In genomic region chr19:19297759-19298158, GRCh38 we compare ENCODE assay signal across 29 cellular contexts. TPM values are rescaled to one million over a fixed set of nuclear protein-coding genes. Genes with fewer than 3 reads are reported as not detected.
DNase-seq lines count a peak whose midpoint lies in the region; ATAC-seq, FAIRE-seq and TF ChIP-seq lines count a peak whose summit lies in the region.
"Had no signal": no experiment of that assay in that cellular context is flagged by ENCODE, and none has a peak within 500 bp of the region (broad histone marks: within the 10 kb centered on the region; RNA-seq: fewer than 3 reads in every experiment).

No MANE protein-coding gene starts in this region.

- no peak for FAIRE-seq in GM12891 (lab: Jason Lieb, UNC)
- FAIRE-seq: frontal cortex had no signal

- H3K9me3 ChIP-seq in CD8-positive, alpha-beta T cell (ENCODE audit: low read length), result no peaks in the 10 kb centered on the region
- H3K9me3 ChIP-seq in right lobe of liver, result no peaks in the 10 kb centered on the region

- H3K4me1 Mint-ChIP-seq in CD8-positive, alpha-beta T cell (ENCODE audit: low read depth), result no peaks in the 10 kb centered on the region
- H3K4me1 Mint-ChIP-seq: activated B cell treated with CpG ODN at 0.5 μM for 24 hours; brain; stimulated activated naive CD8-positive, alpha-beta T cell treated with anti-CD3 and anti-CD28 coated beads, Interleukin-15, amount 100 ng/mL, for 72 hours had no signal

- peak overlapping the region; percentile 60 for H3K27ac Mint-ChIP-seq in CD8-positive, alpha-beta T cell
- H3K27ac Mint-ChIP-seq: activated B cell treated with CpG ODN at 0.5 μM for 24 hours; natural killer cell treated with Interleukin-12 subunit alpha and Interleukin-12 subunit beta and Interleukin-15 and Interleukin-18, amount 100 ng/mL, for 72 hours had no signal

- H3K4me1 ChIP-seq in CD8-positive, alpha-beta T cell (ENCODE audit: insufficient read depth, low read length), result no peaks in the 10 kb centered on the region
- H3K4me1 ChIP-seq in right lobe of liver, result peaks cover 0 to 38% (median 8%) of the 10 kb centered on the region in 4 donors
- H3K4me1 ChIP-seq: BLaER1 had no signal

- H3K27ac ChIP-seq in CD8-positive, alpha-beta T cell (ENCODE audit: low read depth, low read length), result no peak overlapping the region
- H3K27ac ChIP-seq in right lobe of liver, result peak overlapping the region in 2 of 3 donors; percentile 47 to 68
- H3K27ac ChIP-seq: BLaER1, hepatocyte, skin epidermis had no signal

- H3K36me3 Mint-ChIP-seq in CD8-positive, alpha-beta T cell, result peaks cover 72% of the 10 kb centered on the region

- intact Hi-C loops in CD8-positive, alpha-beta T cell (cut with DNase I, micrococcal nuclease), result no loop called here
- intact Hi-C loops in right lobe of liver (cut with DNase I), result no loop called here

- H3K36me3 ChIP-seq in CD8-positive, alpha-beta T cell (ENCODE audit: insufficient read depth, low read length), result peaks cover 26% of the 10 kb centered on the region
- H3K36me3 ChIP-seq in right lobe of liver, result peaks cover 0 to 14% (median 6%) of the 10 kb centered on the region in 4 donors

- POLR2A ChIA-PET in CD8-positive, alpha-beta T cell (lab: Charles Lee), result no interaction called here

- 70% methylated on average over 6 of the region's 9 CpGs for WGBS in right lobe of liver (ENCODE audit: insufficient coverage, low coverage, low lambda C conversion rate, missing lambda C conversion rate)

- no peak overlapping the region for H3K4me3 ChIP-seq in CD8-positive, alpha-beta T cell (ENCODE audit: low read depth, low read length)
- no peak overlapping the region for H3K4me3 ChIP-seq in right lobe of liver
- H3K4me3 ChIP-seq: BLaER1, hepatocyte, skin epidermis had no signal

- DNase-seq in CD8-positive, alpha-beta T cell, result no peak
- peak; percentile 7 for DNase-seq in GM12891 (ENCODE audit: insufficient read length, low spot score)
- DNase-seq in cerebellar cortex (ENCODE audit: low spot score), result peak; percentile 52
- DNase-seq in right lobe of liver, result peak in 2 of 3 donors; percentile 77 to 86
- DNase-seq in stimulated activated CD4-positive, alpha-beta T cell treated with anti-CD3 and anti-CD28 coated beads, Interleukin-1b, Interleukin-23, amount 100 ng/mL, for 48 hours, result no peak
- DNase-seq in NCI-H1436 (lab: John Stamatoyannopoulos, UW), result no peak
- DNase-seq: activated B cell treated with CpG ODN at 0.5 μM for 24 hours; activated CD4-positive, alpha-beta T cell treated with anti-CD3 and anti-CD28 coated beads, Interleukin-2, amount 50 U/mL, for 1 hour; activated naive CD4-positive, alpha-beta T cell; activated T-cell treated with anti-CD3 and anti-CD28 coated beads, Interleukin-2, amount 50 U/mL, for 48 hours; amniotic stem cell; DMS53; GOT3; KBM-7; NCI-H1105; NCI-H187 treated with DMSO at 0.1 percent for 48 hours; NCI-H2171; NCI-H510A; stimulated activated naive CD8-positive, alpha-beta T cell treated with anti-CD3 and anti-CD28 coated beads, Interleukin-15, amount 100 ng/mL, for 72 hours had no signal

- no peaks in the 10 kb centered on the region for H3K27me3 ChIP-seq in CD8-positive, alpha-beta T cell (ENCODE audit: insufficient read depth, low read length)
- H3K27me3 ChIP-seq in right lobe of liver, result no peaks in the 10 kb centered on the region
- H3K27me3 ChIP-seq: BLaER1, hepatocyte had no signal

- CTCF ChIA-PET in CD8-positive, alpha-beta T cell (lab: Charles Lee), result no interaction called here

- TF ChIP-seq POLR2A in GM12891 (IDR thresholded peaks at IDR 0.05; ENCODE audit: low read depth, low read length), result no peak
- TF ChIP-seq POLR2A in right lobe of liver (IDR thresholded peaks at IDR 0.05), result no peak

- TF ChIP-seq CTCF in CD8-positive, alpha-beta T cell (IDR thresholded peaks at IDR 0.05), result no peak
- peak in 2 of 4 donors; percentile 14 to 32 for TF ChIP-seq CTCF in right lobe of liver (IDR thresholded peaks at IDR 0.05)

- no peak for ATAC-seq in CD8-positive, alpha-beta T cell
- ATAC-seq in right lobe of liver (peak; percentile 60 to 80 (median 76)), GM19035 (IDR thresholded peaks at IDR 0.05; ENCODE audit: unreplicated experiment) (no peak)
- ATAC-seq: stimulated activated naive CD8-positive, alpha-beta T cell treated with anti-CD3 and anti-CD28 coated beads, Interleukin-15, amount 100 ng/mL, for 72 hours had no signal

- H3K27me3 Mint-ChIP-seq in CD8-positive, alpha-beta T cell (ENCODE audit: low read depth), result no peaks in the 10 kb centered on the region
- H3K27me3 Mint-ChIP-seq: activated B cell treated with CpG ODN at 0.5 μM for 24 hours; brain; natural killer cell treated with Interleukin-12 subunit alpha and Interleukin-12 subunit beta and Interleukin-15 and Interleukin-18, amount 100 ng/mL, for 72 hours; stimulated activated naive CD8-positive, alpha-beta T cell treated with anti-CD3 and anti-CD28 coated beads, Interleukin-15, amount 100 ng/mL, for 72 hours had no signal

- H3K4me3 Mint-ChIP-seq in CD8-positive, alpha-beta T cell, result no peak overlapping the region
- H3K4me3 Mint-ChIP-seq: activated B cell treated with CpG ODN at 0.5 μM for 24 hours; brain; natural killer cell treated with Interleukin-12 subunit alpha and Interleukin-12 subunit beta and Interleukin-15 and Interleukin-18, amount 100 ng/mL, for 72 hours; stimulated activated naive CD8-positive, alpha-beta T cell treated with anti-CD3 and anti-CD28 coated beads, Interleukin-15, amount 100 ng/mL, for 72 hours had no signal

- no peaks in the 10 kb centered on the region for H3K9me3 Mint-ChIP-seq in CD8-positive, alpha-beta T cell
- H3K9me3 Mint-ChIP-seq: activated B cell treated with CpG ODN at 0.5 μM for 24 hours; natural killer cell treated with Interleukin-12 subunit alpha and Interleukin-12 subunit beta and Interleukin-15 and Interleukin-18, amount 100 ng/mL, for 72 hours; stimulated activated naive CD8-positive, alpha-beta T cell treated with anti-CD3 and anti-CD28 coated beads, Interleukin-15, amount 100 ng/mL, for 72 hours had no signal

TF ChIP-seq in GM12891, 5 proteins besides CTCF, POLR2A, EP300 and RAD21:
- TF ChIP-seq SPI1 (IDR thresholded peaks at IDR 0.05; ENCODE audit: low read depth, low read length), result no peak
- TF ChIP-seq POLR2AphosphoS5 (IDR thresholded peaks at IDR 0.05; ENCODE audit: low read depth, low read length), result no peak

RNA-seq across cellular contexts. Expression of gene SUGP1, which starts 22.6 kb away (rescaled TPM):
- 10 to 100 TPM; 60.9 to 68.2 TPM for total RNA-seq in CD8-positive, alpha-beta T cell
- 36.4 TPM for polyA plus RNA-seq in GM12891 (2012; ENCODE audit: low read depth, missing spikeins)
- total RNA-seq in right lobe of liver, result 10 to 100 TPM; 19.7 to 25.9 (median 23.6) TPM

RNA-seq across cellular contexts. Expression of gene MAU2, which starts 22.9 kb away (rescaled TPM):
- total RNA-seq in CD8-positive, alpha-beta T cell, result 100 to 1,000 TPM; 137 to 139 TPM
- polyA plus RNA-seq in GM12891 (2012; ENCODE audit: low read depth, missing spikeins), result 17.0 TPM
- total RNA-seq in right lobe of liver, result 10 to 100 TPM; 10.4 to 30.4 (median 19.3) TPM

RNA-seq across cellular contexts. Expression of gene TM6SF2, which starts 24.7 kb away (rescaled TPM):
- total RNA-seq in CD8-positive, alpha-beta T cell, result not detected
- polyA plus RNA-seq in GM12891 (2012; ENCODE audit: low read depth, missing spikeins), result not detected
- 10 to 100 TPM; 10.9 to 64.1 (median 25.3) TPM for total RNA-seq in right lobe of liver
- total RNA-seq: activated B cell treated with CpG ODN at 0.5 μM for 24 hours; MCF 10A; RPMI7951; T-helper 1 cell treated with Interleukin-12 subunit alpha and Interleukin-12 subunit beta and Interleukin-4 antibody, amounts not matched to agents 30 ng/mL and 1 ng/mL, for 36 hours had no signal

Comparison
In these comparisons a context has a peak if more than half of its experiments do, and no peak if none do; other contexts are left out.
1. ATAC-seq: peak in right lobe of liver (4 of 4); none in CD8-positive, alpha-beta T cell (single experiment) and GM19035 (single experiment).
2. DNase-seq: peak in GM12891 (single experiment), cerebellar cortex (single experiment) and right lobe of liver (2 of 3); none in CD8-positive, alpha-beta T cell (0 of 7), stimulated activated CD4-positive, alpha-beta T cell treated with anti-CD3 and anti-CD28 coated beads, Interleukin-1b, Interleukin-23, amount 100 ng/mL, for 48 hours (single experiment) and NCI-H1436 (single experiment).
3. RNA of gene MAU2, which starts 22.9 kb away (total RNA-seq): 137 to 139 TPM in CD8-positive, alpha-beta T cell; 10.4 to 30.4 TPM in right lobe of liver; every median in the first group is over 4 times any median in the second.
4. RNA of gene TM6SF2, which starts 24.7 kb away (total RNA-seq): 10.9 to 64.1 TPM in right lobe of liver; not detected in CD8-positive, alpha-beta T cell; every median in the first group is over 10 times any median in the second.